In the genomic region with DNA sequence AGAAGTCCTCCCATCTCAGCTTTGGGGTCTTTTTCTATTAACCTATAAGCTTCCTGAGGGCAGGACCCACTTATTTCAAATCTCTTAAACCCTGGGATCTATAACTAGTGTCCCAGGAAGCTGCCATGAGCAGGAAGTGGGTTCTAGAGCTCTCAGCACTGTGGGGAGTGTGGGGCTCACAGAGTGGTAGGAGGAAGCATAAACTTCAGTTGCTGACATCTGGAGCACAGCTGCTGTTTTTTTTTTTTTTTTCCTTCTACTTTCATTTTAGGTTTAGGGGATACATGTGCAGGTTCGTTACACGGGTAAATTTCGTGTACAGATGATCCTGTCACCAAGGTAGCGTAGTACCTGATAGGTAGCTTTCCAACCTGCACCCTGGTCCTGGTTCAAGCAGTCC, we compare ENCODE assay signal across 12 cellular contexts. TPM values are rescaled to one million over a fixed set of nuclear protein-coding genes. Genes with fewer than 3 reads are reported as not detected.
A peak's percentile ranks its signal among the peaks of the same experiment; 100 is the strongest.
DNase-seq lines count a peak whose midpoint lies in the region; ATAC-seq, FAIRE-seq and TF ChIP-seq lines count a peak whose summit lies in the region.
"Had no signal": no experiment of that assay in that cellular context is flagged by ENCODE, and none has a peak within 500 bp of the region (broad histone marks: within the 10 kb centered on the region; RNA-seq: fewer than 3 reads in every experiment).

No MANE protein-coding gene starts in this region.

- no peak overlapping the region for H2AFZ ChIP-seq in OCI-LY7 (ENCODE audit: low read length)

- TF ChIP-seq POLR2A in GM12892 (IDR thresholded peaks at IDR 0.05; ENCODE audit: low read depth, low read length): no peak
- TF ChIP-seq POLR2A in spleen (IDR thresholded peaks at IDR 0.05): no peak

- H3K4me3 ChIP-seq in OCI-LY7 (ENCODE audit: low read depth, low read length, poor library complexity, severe bottlenecking): no peak overlapping the region
- H3K4me3 ChIP-seq in spleen: no peak overlapping the region

- H3K27me3 ChIP-seq in spleen (replicated peaks in 1 of 7): no peaks in the 10 kb centered on the region

- H3K27ac ChIP-seq in OCI-LY7 (ENCODE audit: low read depth, low read length, poor library complexity, severe bottlenecking): no peak overlapping the region
- H3K27ac ChIP-seq in RWPE1: no peak overlapping the region
- no peak overlapping the region for H3K27ac ChIP-seq in spleen

- BruUV-seq in OCI-LY7 (replicated peaks; lab: Mats Ljungman, UMichigan): no TSS peak

- ATAC-seq in GM19397 (IDR thresholded peaks at IDR 0.05; ENCODE audit: unreplicated experiment) (peak; percentile 54), HG03025 (IDR thresholded peaks at IDR 0.05; ENCODE audit: low FRiP score, unreplicated experiment) (peak; percentile 81)

- no peaks in the 10 kb centered on the region for H3K79me2 ChIP-seq in OCI-LY7 (ENCODE audit: insufficient read depth, low read depth, low read length)

- 31 to 63% (median 51%) methylated on average over 4 of the region's 4 CpGs for WGBS in spleen, 5 donors

- H3K4me2 ChIP-seq in OCI-LY7 (ENCODE audit: low read length): no peak overlapping the region

- FAIRE-seq in GM12892 (lab: Jason Lieb, UNC): peak; percentile 76
- FAIRE-seq: bronchial epithelial cell had no signal

- POLR2A ChIA-PET in OCI-LY7 (lab: Charles Lee): no interaction called here
- POLR2A ChIA-PET in RWPE1 (lab: Yijun Ruan, JAX; ENCODE audit: low non-redundant PET): no interaction called here

- H3K4me1 ChIP-seq in OCI-LY7 (ENCODE audit: insufficient read depth, low read length, poor library complexity, severe bottlenecking): no peaks in the 10 kb centered on the region
- peaks cover 0 to 13% (median 0%) of the 10 kb centered on the region in 6 donors for H3K4me1 ChIP-seq in spleen

- TF ChIP-seq CTCF in OCI-LY7 (conservative IDR thresholded peaks at IDR 0.05; ENCODE audit: low read length) (no peak), RWPE1 (conservative IDR thresholded peaks at IDR 0.05; ENCODE audit: low read depth) (no peak), spleen (IDR thresholded peaks at IDR 0.05 in 8 of 11, conservative IDR thresholded peaks at IDR 0.05 in 3 of 11) (no peak)

- CTCF ChIA-PET in OCI-LY7 (lab: Charles Lee; ENCODE audit: unreplicated experiment) (interaction anchor here (0.5 to 1.0 kb wide), 2 partner anchors 47 to 453 kb away, joined by 3 read pairs; no protein-coding TSS in a partner anchor), RWPE1 (lab: Yijun Ruan, JAX) (no interaction called here)

- H3K9me3 ChIP-seq in OCI-LY7 (ENCODE audit: low read length): no peaks in the 10 kb centered on the region
- no peaks in the 10 kb centered on the region for H3K9me3 ChIP-seq in spleen

- H3K36me3 ChIP-seq in OCI-LY7 (ENCODE audit: insufficient read depth, low read length) (no peaks in the 10 kb centered on the region), spleen (no peaks in the 10 kb centered on the region)

- DNase-seq in GM12892 (ENCODE audit: insufficient read length) (no peak), OCI-LY7 (ENCODE audit: low spot score) (peak; percentile 6), mesenteric fat pad (ENCODE audit: low spot score) (no peak), RWPE1 (ENCODE audit: low spot score) (no peak), NCI-H187 treated with DMSO at 0.1 percent for 48 hours (lab: John Stamatoyannopoulos, UW) (no peak), spleen (no peak)
- DNase-seq: glutamatergic neuron, midbrain, NCI-H187 had no signal

- H3K9me2 ChIP-seq in OCI-LY7 (ENCODE audit: insufficient read depth, low read length): no peaks in the 10 kb centered on the region

- intact Hi-C loops in OCI-LY7 (cut with micrococcal nuclease; ENCODE audit: unreplicated experiment) (loop anchor here (5.0 kb wide), 1 partner anchor 145 kb away; no protein-coding TSS in a partner anchor), spleen (cut with DNase I; ENCODE audit: low total_unique reads) (loop anchor here (5.0 kb wide), 1 partner anchor 145 kb away; no protein-coding TSS in a partner anchor)

- H4K20me1 ChIP-seq in OCI-LY7 (ENCODE audit: insufficient read depth, low read length): no peaks in the 10 kb centered on the region

RNA-seq across cellular contexts. Expression of gene AK4, which starts 59.3 kb away (rescaled TPM):
- 157 TPM for polyA plus RNA-seq in GM12892 (2012; ENCODE audit: missing spikeins)
- total RNA-seq in OCI-LY7 (2014; rRNA removed; shearing (Covaris generic)): 0.16 and 0.18 TPM in 2 replicates
- 0.70 and 1.4 TPM in 2 replicates for total RNA-seq in OCI-LY7 (2022)
- 101 TPM for total RNA-seq in mesenteric fat pad
- total RNA-seq in spleen: 10 to 100 TPM in 1 of 7 donors, 1 to 10 TPM in 6; 2.2 to 15.1 (median 5.4) TPM
- polyA plus RNA-seq in spleen: under 1 TPM; 0.46 to 0.91 (median 0.74) TPM
